Comparison of ENCODE assay signal across 1 cellular context in genomic region chr22:33864723-33865130, GRCh38.
A peak's percentile ranks its signal among the peaks of the same experiment; 100 is the strongest.
TF ChIP-seq lines count a peak whose summit lies in the region.

No MANE protein-coding gene starts in this region.

TF ChIP-seq in HepG2, 621 proteins besides CTCF, POLR2A, EP300 and RAD21 (continued from another document and continues in another):
- TF ChIP-seq ZBTB44 (CRISPR knock-in tag; IDR thresholded peaks at IDR 0.05) (no peak), TMF1 (CRISPR knock-in tag; IDR thresholded peaks at IDR 0.05; ENCODE audit: low read depth) (no peak), SRF (IDR thresholded peaks at IDR 0.05; ENCODE audit: low read depth, low read length) (peak; percentile 93), NCOA1 (CRISPR knock-in tag; IDR thresholded peaks at IDR 0.05) (no peak), ZNF350 (CRISPR knock-in tag; IDR thresholded peaks at IDR 0.05; ENCODE audit: borderline replicate concordance, low read depth) (0 out of 2 replicates have a peak, but pooled peaks have one; percentile 30), SSRP1 (CRISPR knock-in tag; IDR thresholded peaks at IDR 0.05) (no peak), ZNF230 (CRISPR knock-in tag; IDR thresholded peaks at IDR 0.05) (no peak), ZMYM4 (CRISPR knock-in tag; IDR thresholded peaks at IDR 0.05) (0 out of 2 replicates have a peak, but pooled peaks have one; percentile 22), CHD4 (IDR thresholded peaks at IDR 0.05; ENCODE audit: borderline replicate concordance, low read length) (no peak), RXRA (CRISPR knock-in tag; IDR thresholded peaks at IDR 0.05) (peak; percentile 53; the same call in 1 of the 2 replicates), WIZ (CRISPR knock-in tag; IDR thresholded peaks at IDR 0.05) (no peak), ZMYM3 (CRISPR knock-in tag; IDR thresholded peaks at IDR 0.05) (0 out of 2 replicates have a peak, but pooled peaks have one; percentile 9), CEBPG (CRISPR knock-in tag; IDR thresholded peaks at IDR 0.05) (peak; percentile 76), ZFX (CRISPR knock-in tag; IDR thresholded peaks at IDR 0.05; ENCODE audit: low read depth) (peak; percentile 67), SIX4 (CRISPR knock-in tag; IDR thresholded peaks at IDR 0.05) (no peak), ZNF124 (CRISPR knock-in tag; IDR thresholded peaks at IDR 0.05) (no peak), SP1 (IDR thresholded peaks at IDR 0.05) (no peak), SP1 (CRISPR knock-in tag; IDR thresholded peaks at IDR 0.05) (no peak), ARID2 (CRISPR knock-in tag; IDR thresholded peaks at IDR 0.05; ENCODE audit: borderline replicate concordance) (0 out of 2 replicates have a peak, but pooled peaks have one; percentile 39), PAXIP1 (CRISPR knock-in tag; conservative IDR thresholded peaks at IDR 0.05) (no peak), SNAPC2 (CRISPR knock-in tag; IDR thresholded peaks at IDR 0.05) (no peak), ARID4A (CRISPR knock-in tag; IDR thresholded peaks at IDR 0.05; ENCODE audit: borderline replicate concordance) (peak; percentile 32; the same call in 1 of the 2 replicates), IRF2 (CRISPR knock-in tag; IDR thresholded peaks at IDR 0.05) (0 out of 2 replicates have a peak, but pooled peaks have one; percentile 26), MLLT10 (CRISPR knock-in tag; IDR thresholded peaks at IDR 0.05) (no peak), NFIB (CRISPR knock-in tag; IDR thresholded peaks at IDR 0.05; ENCODE audit: borderline replicate concordance) (no peak), KMT2A (CRISPR knock-in tag; IDR thresholded peaks at IDR 0.05) (no peak), MXD4 (CRISPR knock-in tag; IDR thresholded peaks at IDR 0.05) (no peak), TBX2 (CRISPR knock-in tag; IDR thresholded peaks at IDR 0.05; ENCODE audit: borderline replicate concordance) (no peak), ZNF367 (CRISPR knock-in tag; IDR thresholded peaks at IDR 0.05; ENCODE audit: borderline replicate concordance) (no peak)
- TF ChIP-seq, protein P1, sequence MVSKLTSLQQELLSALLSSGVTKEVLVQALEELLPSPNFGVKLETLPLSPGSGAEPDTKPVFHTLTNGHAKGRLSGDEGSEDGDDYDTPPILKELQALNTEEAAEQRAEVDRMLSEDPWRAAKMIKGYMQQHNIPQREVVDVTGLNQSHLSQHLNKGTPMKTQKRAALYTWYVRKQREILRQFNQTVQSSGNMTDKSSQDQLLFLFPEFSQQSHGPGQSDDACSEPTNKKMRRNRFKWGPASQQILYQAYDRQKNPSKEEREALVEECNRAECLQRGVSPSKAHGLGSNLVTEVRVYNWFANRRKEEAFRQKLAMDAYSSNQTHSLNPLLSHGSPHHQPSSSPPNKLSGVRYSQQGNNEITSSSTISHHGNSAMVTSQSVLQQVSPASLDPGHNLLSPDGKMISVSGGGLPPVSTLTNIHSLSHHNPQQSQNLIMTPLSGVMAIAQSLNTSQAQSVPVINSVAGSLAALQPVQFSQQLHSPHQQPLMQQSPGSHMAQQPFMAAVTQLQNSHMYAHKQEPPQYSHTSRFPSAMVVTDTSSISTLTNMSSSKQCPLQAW (CRISPR knock-in tag; IDR thresholded peaks at IDR 0.05) = no peak
- TF ChIP-seq, protein P2, sequence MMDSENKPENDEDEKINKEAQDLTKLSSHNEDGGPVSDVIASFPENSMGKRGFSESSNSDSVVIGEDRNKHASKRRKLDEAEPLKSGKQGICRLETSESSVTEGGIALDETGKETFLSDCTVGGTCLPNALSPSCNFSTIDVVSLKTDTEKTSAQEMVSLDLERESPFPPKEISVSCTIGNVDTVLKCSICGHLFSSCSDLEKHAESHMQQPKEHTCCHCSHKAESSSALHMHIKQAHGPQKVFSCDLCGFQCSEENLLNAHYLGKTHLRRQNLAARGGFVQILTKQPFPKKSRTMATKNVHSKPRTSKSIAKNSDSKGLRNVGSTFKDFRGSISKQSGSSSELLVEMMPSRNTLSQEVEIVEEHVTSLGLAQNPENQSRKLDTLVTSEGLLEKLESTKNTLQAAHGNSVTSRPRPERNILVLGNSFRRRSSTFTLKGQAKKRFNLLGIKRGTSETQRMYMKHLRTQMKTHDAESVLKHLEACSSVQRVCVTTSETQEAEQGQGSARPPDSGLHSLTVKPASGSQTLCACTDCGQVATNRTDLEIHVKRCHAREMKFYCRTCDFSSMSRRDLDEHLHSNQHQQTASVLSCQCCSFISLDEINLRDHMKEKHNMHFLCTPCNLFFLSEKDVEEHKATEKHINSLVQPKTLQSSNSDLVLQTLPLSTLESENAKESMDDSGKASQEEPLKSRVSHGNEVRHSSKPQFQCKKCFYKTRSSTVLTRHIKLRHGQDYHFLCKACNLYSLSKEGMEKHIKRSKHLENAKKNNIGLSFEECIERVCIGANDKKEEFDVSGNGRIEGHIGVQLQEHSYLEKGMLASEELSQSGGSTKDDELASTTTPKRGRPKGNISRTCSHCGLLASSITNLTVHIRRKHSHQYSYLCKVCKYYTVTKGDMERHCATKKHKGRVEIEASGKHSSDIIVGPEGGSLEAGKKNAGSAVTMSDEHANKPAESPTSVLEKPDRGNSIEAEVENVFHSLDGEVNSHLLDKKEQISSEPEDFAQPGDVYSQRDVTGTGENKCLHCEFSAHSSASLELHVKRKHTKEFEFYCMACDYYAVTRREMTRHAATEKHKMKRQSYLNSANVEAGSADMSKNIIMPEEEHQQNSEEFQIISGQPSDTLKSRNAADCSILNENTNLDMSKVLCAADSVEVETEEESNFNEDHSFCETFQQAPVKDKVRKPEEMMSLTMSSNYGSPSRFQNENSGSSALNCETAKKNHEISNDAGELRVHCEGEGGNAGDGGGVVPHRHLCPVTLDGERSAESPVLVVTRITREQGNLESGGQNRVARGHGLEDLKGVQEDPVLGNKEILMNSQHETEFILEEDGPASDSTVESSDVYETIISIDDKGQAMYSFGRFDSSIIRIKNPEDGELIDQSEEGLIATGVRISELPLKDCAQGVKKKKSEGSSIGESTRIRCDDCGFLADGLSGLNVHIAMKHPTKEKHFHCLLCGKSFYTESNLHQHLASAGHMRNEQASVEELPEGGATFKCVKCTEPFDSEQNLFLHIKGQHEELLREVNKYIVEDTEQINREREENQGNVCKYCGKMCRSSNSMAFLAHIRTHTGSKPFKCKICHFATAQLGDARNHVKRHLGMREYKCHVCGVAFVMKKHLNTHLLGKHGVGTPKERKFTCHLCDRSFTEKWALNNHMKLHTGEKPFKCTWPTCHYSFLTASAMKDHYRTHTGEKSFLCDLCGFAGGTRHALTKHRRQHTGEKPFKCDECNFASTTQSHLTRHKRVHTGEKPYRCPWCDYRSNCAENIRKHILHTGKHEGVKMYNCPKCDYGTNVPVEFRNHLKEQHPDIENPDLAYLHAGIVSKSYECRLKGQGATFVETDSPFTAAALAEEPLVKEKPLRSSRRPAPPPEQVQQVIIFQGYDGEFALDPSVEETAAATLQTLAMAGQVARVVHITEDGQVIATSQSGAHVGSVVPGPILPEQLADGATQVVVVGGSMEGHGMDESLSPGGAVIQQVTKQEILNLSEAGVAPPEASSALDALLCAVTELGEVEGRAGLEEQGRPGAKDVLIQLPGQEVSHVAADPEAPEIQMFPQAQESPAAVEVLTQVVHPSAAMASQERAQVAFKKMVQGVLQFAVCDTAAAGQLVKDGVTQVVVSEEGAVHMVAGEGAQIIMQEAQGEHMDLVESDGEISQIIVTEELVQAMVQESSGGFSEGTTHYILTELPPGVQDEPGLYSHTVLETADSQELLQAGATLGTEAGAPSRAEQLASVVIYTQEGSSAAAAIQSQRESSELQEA (CRISPR knock-in tag; IDR thresholded peaks at IDR 0.05; ENCODE audit: not compliant biosample characterization) = no peak
- TF ChIP-seq, protein P3, sequence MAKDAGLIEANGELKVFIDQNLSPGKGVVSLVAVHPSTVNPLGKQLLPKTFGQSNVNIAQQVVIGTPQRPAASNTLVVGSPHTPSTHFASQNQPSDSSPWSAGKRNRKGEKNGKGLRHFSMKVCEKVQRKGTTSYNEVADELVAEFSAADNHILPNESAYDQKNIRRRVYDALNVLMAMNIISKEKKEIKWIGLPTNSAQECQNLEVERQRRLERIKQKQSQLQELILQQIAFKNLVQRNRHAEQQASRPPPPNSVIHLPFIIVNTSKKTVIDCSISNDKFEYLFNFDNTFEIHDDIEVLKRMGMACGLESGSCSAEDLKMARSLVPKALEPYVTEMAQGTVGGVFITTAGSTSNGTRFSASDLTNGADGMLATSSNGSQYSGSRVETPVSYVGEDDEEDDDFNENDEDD (CRISPR knock-in tag; IDR thresholded peaks at IDR 0.05; ENCODE audit: borderline replicate concordance) = no peak
- TF ChIP-seq, protein P4, sequence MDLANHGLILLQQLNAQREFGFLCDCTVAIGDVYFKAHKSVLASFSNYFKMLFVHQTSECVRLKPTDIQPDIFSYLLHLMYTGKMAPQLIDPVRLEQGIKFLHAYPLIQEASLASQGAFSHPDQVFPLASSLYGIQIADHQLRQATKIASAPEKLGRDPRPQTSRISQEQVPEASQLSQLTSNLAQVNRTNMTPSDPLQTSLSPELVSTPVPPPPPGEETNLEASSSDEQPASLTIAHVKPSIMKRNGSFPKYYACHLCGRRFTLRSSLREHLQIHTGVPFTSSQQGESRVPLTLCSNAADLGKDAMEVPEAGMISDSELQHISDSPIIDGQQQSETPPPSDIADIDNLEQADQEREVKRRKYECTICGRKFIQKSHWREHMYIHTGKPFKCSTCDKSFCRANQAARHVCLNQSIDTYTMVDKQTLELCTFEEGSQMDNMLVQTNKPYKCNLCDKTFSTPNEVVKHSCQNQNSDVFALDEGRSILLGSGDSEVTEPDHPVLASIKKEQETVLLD (CRISPR knock-in tag; IDR thresholded peaks at IDR 0.05; ENCODE audit: low read depth) = no peak
